Comparison of ENCODE assay signal across 8 cellular contexts in the genomic region with DNA sequence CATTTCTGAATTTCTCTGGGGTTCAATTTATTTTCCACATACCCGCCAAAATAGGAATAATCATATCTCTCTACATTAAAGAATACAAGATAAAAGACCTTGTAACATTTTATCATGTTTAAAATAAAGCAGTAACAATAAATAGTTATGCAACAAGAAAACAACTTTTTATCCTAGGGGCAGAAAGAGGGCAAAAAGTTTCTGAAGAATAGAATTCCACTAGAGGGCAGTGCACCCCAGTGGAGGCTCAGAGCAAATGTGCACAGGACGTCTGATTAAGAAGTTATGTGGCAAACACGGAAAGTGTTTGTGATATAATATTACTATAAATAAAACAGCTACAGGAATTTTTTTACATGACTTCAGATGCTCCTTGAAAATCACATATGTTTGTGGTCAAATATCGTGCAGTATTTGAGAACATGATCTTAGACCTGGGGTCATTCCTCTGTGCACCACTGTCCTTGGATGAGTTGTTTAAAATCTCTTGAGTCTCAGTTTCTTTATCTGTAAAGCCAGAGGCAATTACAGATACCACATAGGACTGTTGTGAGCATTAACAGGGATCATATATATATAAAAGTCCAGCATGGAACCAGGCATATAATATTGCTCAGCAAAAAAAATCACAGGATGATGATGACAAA. TPM values are rescaled to one million over a fixed set of nuclear protein-coding genes. Genes with fewer than 3 reads are reported as not detected.
DNase-seq lines count a peak whose midpoint lies in the region; ATAC-seq and TF ChIP-seq lines count a peak whose summit lies in the region.

No MANE protein-coding gene starts in this region.

- H3K27ac Mint-ChIP-seq in memory B cell = no peak overlapping the region

- H3K4me3 ChIP-seq in AG10803 (ENCODE audit: low read length) (no peak overlapping the region), thoracic aorta (no peak overlapping the region)

- peaks cover 11% of the 10 kb centered on the region for H3K27me3 Mint-ChIP-seq in memory B cell

- peak; percentile 55 for DNase-seq in AG10803 (ENCODE audit: low read depth)
- DNase-seq in NCI-H460 (ENCODE audit: extremely low read depth, low read depth) = peak; percentile 62
- DNase-seq in activated CD4-positive, CD25-positive, alpha-beta regulatory T cell treated with anti-CD3 and anti-CD28 coated beads, Interleukin-2, amount 50 U/mL, for 16 hours (ENCODE audit: low read depth, low spot score) = peak; percentile 30
- peak; percentile 48 for DNase-seq in ecto neural progenitor cell (ENCODE audit: low spot score)
- DNase-seq in memory B cell (ENCODE audit: low spot score in 2 of 2) = peak; percentile 31 to 61
- DNase-seq in thoracic aorta (ENCODE audit: low spot score) = no peak

- H3K9me3 ChIP-seq in thoracic aorta = no peaks in the 10 kb centered on the region

- no peaks in the 10 kb centered on the region for H3K4me1 ChIP-seq in thoracic aorta (ENCODE audit: control insufficient read depth in 1 of 2, low read depth in 2 of 2)

- no peaks in the 10 kb centered on the region for H3K4me1 Mint-ChIP-seq in memory B cell

- TF ChIP-seq CTCF in AG10803 (conservative IDR thresholded peaks at IDR 0.05; ENCODE audit: low read length) = peak; percentile 86
- peak; percentile 72 for TF ChIP-seq CTCF in thoracic aorta (IDR thresholded peaks at IDR 0.05)

- ATAC-seq in GM18511 (IDR thresholded peaks at IDR 0.05; ENCODE audit: unreplicated experiment) (peak; percentile 78), HG03354 (IDR thresholded peaks at IDR 0.05; ENCODE audit: poor library complexity, severe bottlenecking, unreplicated experiment) (peak; percentile 78), memory B cell (ENCODE audit: low read depth) (peak; percentile 79), thoracic aorta (ENCODE audit: insufficient number of reproducible peaks, low FRiP score, low read depth) (no peak)

- H3K27ac ChIP-seq in thoracic aorta = no peak overlapping the region

- H3K36me3 ChIP-seq in thoracic aorta = no peaks in the 10 kb centered on the region

- no peak overlapping the region for H3K4me3 Mint-ChIP-seq in memory B cell

- no peaks in the 10 kb centered on the region for H3K9me3 Mint-ChIP-seq in memory B cell

- no peaks in the 10 kb centered on the region for H3K36me3 Mint-ChIP-seq in memory B cell

- no peaks in the 10 kb centered on the region for H3K27me3 ChIP-seq in thoracic aorta (replicated peaks; ENCODE audit: insufficient read depth)

RNA-seq across cellular contexts. Expression of gene PIK3R4, which starts 13.2 kb away (rescaled TPM):
- total RNA-seq in NCI-H460 (2014; rRNA removed; shearing (Covaris generic)) = 22.8 and 29.2 TPM in 2 replicates
- polyA plus RNA-seq in NCI-H460 (2014; cell fraction: nucleus; rRNA removed) = 41.0 and 52.3 TPM in 2 replicates
- total RNA-seq in thoracic aorta = 10 to 100 TPM; 28.4 to 53.5 TPM
